1 cellular context compared by ENCODE assay signal in the genomic region with DNA sequence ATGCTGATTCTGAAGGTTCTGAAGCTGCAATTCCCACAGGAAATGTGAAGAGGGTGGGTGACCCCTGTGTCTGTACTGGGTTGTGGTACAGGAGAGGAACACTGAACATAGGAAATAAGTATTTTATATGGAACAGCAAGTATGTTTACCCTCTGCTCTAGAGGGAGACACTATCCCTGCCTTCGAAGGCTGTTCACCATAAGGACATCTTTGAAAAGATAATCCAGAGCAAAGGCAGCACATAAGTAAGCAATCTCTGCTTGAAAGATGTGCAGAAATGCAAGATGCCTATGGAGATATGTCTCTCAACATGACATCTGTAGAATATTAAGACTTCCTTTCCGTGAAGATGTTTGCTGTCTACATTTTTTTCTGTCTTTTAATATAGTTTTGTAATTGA.
TF ChIP-seq lines count a peak whose summit lies in the region.

No MANE protein-coding gene starts in this region.

TF ChIP-seq in K562, 482 proteins besides CTCF, POLR2A, EP300 and RAD21:
- TF ChIP-seq, protein P1, sequence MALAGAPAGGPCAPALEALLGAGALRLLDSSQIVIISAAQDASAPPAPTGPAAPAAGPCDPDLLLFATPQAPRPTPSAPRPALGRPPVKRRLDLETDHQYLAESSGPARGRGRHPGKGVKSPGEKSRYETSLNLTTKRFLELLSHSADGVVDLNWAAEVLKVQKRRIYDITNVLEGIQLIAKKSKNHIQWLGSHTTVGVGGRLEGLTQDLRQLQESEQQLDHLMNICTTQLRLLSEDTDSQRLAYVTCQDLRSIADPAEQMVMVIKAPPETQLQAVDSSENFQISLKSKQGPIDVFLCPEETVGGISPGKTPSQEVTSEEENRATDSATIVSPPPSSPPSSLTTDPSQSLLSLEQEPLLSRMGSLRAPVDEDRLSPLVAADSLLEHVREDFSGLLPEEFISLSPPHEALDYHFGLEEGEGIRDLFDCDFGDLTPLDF (CRISPR knock-in tag; IDR thresholded peaks at IDR 0.05): no peak
- TF ChIP-seq CBX5 (IDR thresholded peaks at IDR 0.05; ENCODE audit: borderline replicate concordance, low read depth): no peak
- no peak for TF ChIP-seq ZNF57 (CRISPR knock-in tag; IDR thresholded peaks at IDR 0.05)
- TF ChIP-seq TARDBP (IDR thresholded peaks at IDR 0.05): no peak
- TF ChIP-seq, protein P2, sequence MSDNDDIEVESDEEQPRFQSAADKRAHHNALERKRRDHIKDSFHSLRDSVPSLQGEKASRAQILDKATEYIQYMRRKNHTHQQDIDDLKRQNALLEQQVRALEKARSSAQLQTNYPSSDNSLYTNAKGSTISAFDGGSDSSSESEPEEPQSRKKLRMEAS (CRISPR knock-in tag; IDR thresholded peaks at IDR 0.05): no peak
TF ChIP-seq in K562: peak in this region for 0.
